18 cellular contexts compared by ENCODE assay signal in genomic region chr17:39155654-39156053, GRCh38. TPM values are rescaled to one million over a fixed set of nuclear protein-coding genes. Genes with fewer than 3 reads are reported as not detected.
A peak's percentile ranks its signal among the peaks of the same experiment; 100 is the strongest.
DNase-seq lines count a peak whose midpoint lies in the region; ATAC-seq and TF ChIP-seq lines count a peak whose summit lies in the region.
"Had no signal": no experiment of that assay in that cellular context is flagged by ENCODE, and none has a peak within 500 bp of the region (broad histone marks: within the 10 kb centered on the region; RNA-seq: fewer than 3 reads in every experiment).

No MANE protein-coding gene starts in this region.

- peaks cover 26% of the 10 kb centered on the region for H3K4me1 ChIP-seq in CD4-positive, CD25-positive, alpha-beta regulatory T cell (ENCODE audit: control insufficient read depth, insufficient read depth, low read length, poor library complexity, severe bottlenecking)
- H3K4me1 ChIP-seq in OCI-LY3 (ENCODE audit: low read length), result peaks cover 15% of the 10 kb centered on the region
- peaks cover 10 to 41% (median 32%) of the 10 kb centered on the region in 6 donors for H3K4me1 ChIP-seq in spleen

- H3K27ac ChIP-seq in CD4-positive, CD25-positive, alpha-beta regulatory T cell (ENCODE audit: insufficient read depth, low read length, poor library complexity, severe bottlenecking), result no peak overlapping the region
- H3K27ac ChIP-seq in OCI-LY3 (ENCODE audit: low read length), result no peak overlapping the region
- H3K27ac ChIP-seq in spleen, result no peak overlapping the region
- H3K27ac ChIP-seq: KMS-11 had no signal

- no peaks in the 10 kb centered on the region for H4K20me1 ChIP-seq in OCI-LY3 (ENCODE audit: insufficient read depth, low read length)

- peaks cover 7% of the 10 kb centered on the region for H3K27me3 Mint-ChIP-seq in activated CD4-positive, alpha-beta T cell treated with anti-CD3 and anti-CD28 coated beads, Interleukin-2, amount 10 ng/mL, durations not matched to agents 7 days and 5 days
- peaks cover 45% of the 10 kb centered on the region for H3K27me3 Mint-ChIP-seq in CD4-positive, CD25-positive, alpha-beta regulatory T cell
- H3K27me3 Mint-ChIP-seq in naive B cell, result peaks cover 10 to 22% (median 21%) of the 10 kb centered on the region in 3 donors

- no peak for DNase-seq in activated CD4-positive, alpha-beta T cell treated with anti-CD3 and anti-CD28 coated beads, Interleukin-2, amount 10 ng/mL, durations not matched to agents 7 days and 5 days
- DNase-seq in activated CD4-positive, alpha-beta T cell treated with anti-CD3 and anti-CD28 coated beads for 48 hours, result no peak
- DNase-seq in CD4-positive, CD25-positive, alpha-beta regulatory T cell, result no peak
- DNase-seq in naive B cell, result no peak
- DNase-seq in spleen, result no peak
- DNase-seq in RKO (ENCODE audit: low spot score), result no peak
- DNase-seq: 8988T, GOT3, NCI-H1092, NCI-H1694, NCI-H526 treated with DMSO at 0.1 percent for 48 hours had no signal

- peak overlapping the region; percentile 55; the same call in 1 of the 2 replicates for H3K4me2 ChIP-seq in OCI-LY3 (ENCODE audit: low read length)

- H3K79me2 ChIP-seq in OCI-LY3 (ENCODE audit: low read length), result no peaks in the 10 kb centered on the region

- H3K27ac Mint-ChIP-seq in activated CD4-positive, alpha-beta T cell treated with anti-CD3 and anti-CD28 coated beads, Interleukin-2, amount 10 ng/mL, durations not matched to agents 7 days and 5 days, result no peak overlapping the region
- H3K27ac Mint-ChIP-seq in CD4-positive, CD25-positive, alpha-beta regulatory T cell, result peak overlapping the region in 2 of 3 donors; percentile 88 to 99
- peak overlapping the region in 3 of 6 donors; percentile 15 to 100 (median 77) for H3K27ac Mint-ChIP-seq in naive B cell

- POLR2A ChIA-PET in activated CD4-positive, alpha-beta T cell treated with anti-CD3 and anti-CD28 coated beads, Interleukin-2, amount 10 ng/mL, durations not matched to agents 7 days and 5 days (lab: Charles Lee), result no interaction called here

- peaks cover 2% of the 10 kb centered on the region for H3K36me3 Mint-ChIP-seq in activated CD4-positive, alpha-beta T cell treated with anti-CD3 and anti-CD28 coated beads, Interleukin-2, amount 10 ng/mL, durations not matched to agents 7 days and 5 days (ENCODE audit: low read depth)
- peaks cover 10% of the 10 kb centered on the region for H3K36me3 Mint-ChIP-seq in CD4-positive, CD25-positive, alpha-beta regulatory T cell
- H3K36me3 Mint-ChIP-seq in naive B cell, result peaks cover 5 to 13% of the 10 kb centered on the region in 2 donors

- no peak for ATAC-seq in CD4-positive, CD25-positive, alpha-beta regulatory T cell (ENCODE audit: low read depth in 2 of 2)
- no peak for ATAC-seq in naive B cell (ENCODE audit: low read depth in 2 of 2)
- no peak for ATAC-seq in GM21737 (IDR thresholded peaks at IDR 0.05; ENCODE audit: unreplicated experiment)

- CTCF ChIA-PET in activated CD4-positive, alpha-beta T cell treated with anti-CD3 and anti-CD28 coated beads, Interleukin-2, amount 10 ng/mL, durations not matched to agents 7 days and 5 days (lab: Charles Lee), result interaction anchor here (5.8 kb wide), 1 partner anchor 9 kb away, joined by 94 read pairs; the partner anchor contains the start of gene ARL5C

- peaks cover 32% of the 10 kb centered on the region for H3K4me1 Mint-ChIP-seq in activated CD4-positive, alpha-beta T cell treated with anti-CD3 and anti-CD28 coated beads, Interleukin-2, amount 10 ng/mL, durations not matched to agents 7 days and 5 days
- H3K4me1 Mint-ChIP-seq in CD4-positive, CD25-positive, alpha-beta regulatory T cell, result peaks cover 15 to 32% (median 22%) of the 10 kb centered on the region in 4 donors
- H3K4me1 Mint-ChIP-seq in naive B cell, result peaks cover 28 to 35% (median 30%) of the 10 kb centered on the region in 3 donors

- TF ChIP-seq CTCF in OCI-LY3 (IDR thresholded peaks at IDR 0.05; ENCODE audit: low read depth, low read length) (no peak), spleen (IDR thresholded peaks at IDR 0.05 in 8 of 11, conservative IDR thresholded peaks at IDR 0.05 in 3 of 11) (no peak)

- TF ChIP-seq POLR2A in spleen (IDR thresholded peaks at IDR 0.05), result no peak

- 51 to 71% (median 62%) methylated on average over 2 of the region's 2 CpGs for WGBS in spleen, 5 donors

- H3K9me3 ChIP-seq in CD4-positive, CD25-positive, alpha-beta regulatory T cell (ENCODE audit: control insufficient read depth in 2 of 2, low read length in 2 of 2), result no peaks in the 10 kb centered on the region
- no peaks in the 10 kb centered on the region for H3K9me3 ChIP-seq in OCI-LY3 (ENCODE audit: insufficient read depth, low read length)
- no peaks in the 10 kb centered on the region for H3K9me3 ChIP-seq in spleen
- H3K9me3 ChIP-seq: BLaER1 treated with 17β-estradiol and CSF1 and Interleukin-3, amounts not matched to agents 10 nM and 100 nM had no signal

- H3K9me3 Mint-ChIP-seq in activated CD4-positive, alpha-beta T cell treated with anti-CD3 and anti-CD28 coated beads, Interleukin-2, amount 10 ng/mL, durations not matched to agents 7 days and 5 days, result no peaks in the 10 kb centered on the region
- peaks cover 0 to 11% (median 4%) of the 10 kb centered on the region in 7 donors for H3K9me3 Mint-ChIP-seq in CD4-positive, CD25-positive, alpha-beta regulatory T cell
- H3K9me3 Mint-ChIP-seq in naive B cell, result peaks cover 0 to 16% (median 0%) of the 10 kb centered on the region in 7 donors

- H3K9ac ChIP-seq in OCI-LY3 (ENCODE audit: low read length), result no peak overlapping the region
- H3K9ac ChIP-seq: KMS-11 had no signal

- no peaks in the 10 kb centered on the region for H3K27me3 ChIP-seq in CD4-positive, CD25-positive, alpha-beta regulatory T cell (ENCODE audit: control insufficient read depth, insufficient read depth, low read length)
- H3K27me3 ChIP-seq in OCI-LY3 (ENCODE audit: low read depth, low read length) (peaks cover 14% of the 10 kb centered on the region), spleen (replicated peaks in 1 of 7) (peaks cover 0 to 23% (median 13%) of the 10 kb centered on the region in 7 donors)

- no peak overlapping the region for H2AFZ ChIP-seq in OCI-LY3 (ENCODE audit: low read depth, low read length)

- no peaks in the 10 kb centered on the region for H3K36me3 ChIP-seq in CD4-positive, CD25-positive, alpha-beta regulatory T cell (ENCODE audit: control insufficient read depth, insufficient read depth, low read length)
- H3K36me3 ChIP-seq in OCI-LY3 (replicated peaks; ENCODE audit: low read depth, low read length) (no peaks in the 10 kb centered on the region), spleen (no peaks in the 10 kb centered on the region)
- H3K36me3 ChIP-seq: BLaER1 treated with 17β-estradiol and CSF1 and Interleukin-3, amounts not matched to agents 10 nM and 100 nM had no signal

- H3K4me3 ChIP-seq in CD4-positive, CD25-positive, alpha-beta regulatory T cell (ENCODE audit: low read depth, low read length), result no peak overlapping the region
- H3K4me3 ChIP-seq in OCI-LY3 (ENCODE audit: low read length) (no peak overlapping the region), spleen (no peak overlapping the region)

- intact Hi-C loops in spleen (cut with DNase I; ENCODE audit: low total_unique reads), result no loop called here

- peak overlapping the region; percentile 36 for H3K4me3 Mint-ChIP-seq in activated CD4-positive, alpha-beta T cell treated with anti-CD3 and anti-CD28 coated beads, Interleukin-2, amount 10 ng/mL, durations not matched to agents 7 days and 5 days
- peak overlapping the region; percentile 10 to 99 (median 49) for H3K4me3 Mint-ChIP-seq in CD4-positive, CD25-positive, alpha-beta regulatory T cell
- peak overlapping the region in 6 of 8 donors; percentile 18 to 100 (median 69) for H3K4me3 Mint-ChIP-seq in naive B cell

RNA-seq across cellular contexts. Expression of gene PLXDC1, which starts 4.2 kb away (rescaled TPM):
- total RNA-seq in activated CD4-positive, alpha-beta T cell treated with anti-CD3 and anti-CD28 coated beads, Interleukin-2, amount 10 ng/mL, durations not matched to agents 7 days and 5 days, result 1 to 10 TPM; 6.0 to 6.3 TPM
- 12.9 TPM for total RNA-seq in CD4-positive, CD25-positive, alpha-beta regulatory T cell
- polyA plus RNA-seq in CD4-positive, CD25-positive, alpha-beta regulatory T cell, result 1 to 10 TPM in 2 of 4 donors, under 1 TPM in 2; 0.27 to 1.8 (median 1.1) TPM
- not detected for polyA plus RNA-seq in naive B cell (ENCODE audit: low read depth in 6 of 6)
- 10 to 100 TPM in 2 of 7 donors, 1 to 10 TPM in 5; 3.1 to 11.2 (median 6.0) TPM for total RNA-seq in spleen
- polyA plus RNA-seq in spleen, result 1 to 10 TPM; 2.9 to 4.2 (median 3.3) TPM

RNA-seq across cellular contexts. Expression of gene ARL5C, which starts 10.3 kb away (rescaled TPM):
- under 1 TPM in 1 of 2 experiments, not detected in 1; 0.15 TPM for total RNA-seq in activated CD4-positive, alpha-beta T cell treated with anti-CD3 and anti-CD28 coated beads, Interleukin-2, amount 10 ng/mL, durations not matched to agents 7 days and 5 days
- not detected for total RNA-seq in CD4-positive, CD25-positive, alpha-beta regulatory T cell
- polyA plus RNA-seq in CD4-positive, CD25-positive, alpha-beta regulatory T cell, result not detected
- polyA plus RNA-seq in naive B cell (ENCODE audit: low read depth in 6 of 6) (not detected), spleen (not detected)
- total RNA-seq in spleen, result not detected
- total RNA-seq: Daoy, M059J, SK-MEL-5 had no signal

RNA-seq across cellular contexts. Expression of gene CACNB1, which starts 41.8 kb away (rescaled TPM):
- 10 to 100 TPM; 14.8 to 18.3 TPM for total RNA-seq in activated CD4-positive, alpha-beta T cell treated with anti-CD3 and anti-CD28 coated beads, Interleukin-2, amount 10 ng/mL, durations not matched to agents 7 days and 5 days
- total RNA-seq in CD4-positive, CD25-positive, alpha-beta regulatory T cell, result 19.3 TPM
- 1 to 10 TPM in 2 of 4 donors, under 1 TPM in 2; 0.48 to 1.5 (median 0.97) TPM for polyA plus RNA-seq in CD4-positive, CD25-positive, alpha-beta regulatory T cell
- polyA plus RNA-seq in naive B cell (ENCODE audit: low read depth in 6 of 6) (under 1 TPM in 2 of 6 donors, not detected in 4; 0.09 to 0.32 TPM), spleen (1 to 10 TPM; 2.0 to 5.0 (median 4.2) TPM)
- total RNA-seq in spleen, result 10 to 100 TPM in 2 of 7 donors, 1 to 10 TPM in 5; 4.1 to 11.9 (median 7.1) TPM

RNA-seq across cellular contexts. Expression of gene RPL19, which starts 44.4 kb away (rescaled TPM):
- 1,000 to 10,000 TPM; 1,832 to 1,924 TPM for total RNA-seq in activated CD4-positive, alpha-beta T cell treated with anti-CD3 and anti-CD28 coated beads, Interleukin-2, amount 10 ng/mL, durations not matched to agents 7 days and 5 days
- total RNA-seq in CD4-positive, CD25-positive, alpha-beta regulatory T cell, result 2,336 TPM
- polyA plus RNA-seq in CD4-positive, CD25-positive, alpha-beta regulatory T cell, result 1,000 to 10,000 TPM; 2,055 to 3,537 (median 2,931) TPM
- polyA plus RNA-seq in naive B cell (ENCODE audit: low read depth in 6 of 6) (1,000 to 10,000 TPM; 2,219 to 3,415 (median 2,883) TPM), spleen (1,000 to 10,000 TPM; 4,610 to 7,360 (median 6,812) TPM)
- 1,000 to 10,000 TPM; 1,504 to 3,872 (median 2,079) TPM for total RNA-seq in spleen
